Comparison of ENCODE assay signal across 1 cellular context in genomic region chr15:79091204-79091867, GRCh38.
TF ChIP-seq lines count a peak whose summit lies in the region.

No MANE protein-coding gene starts in this region.

TF ChIP-seq in H1, 55 proteins besides CTCF, POLR2A, EP300 and RAD21 (continued from another document):
- TF ChIP-seq GABPA (IDR thresholded peaks at IDR 0.05; ENCODE audit: borderline replicate concordance, insufficient read depth, low read length), result peak; percentile 46; the same call in 1 of the 2 replicates
- TF ChIP-seq SIX5 (IDR thresholded peaks at IDR 0.05; ENCODE audit: low read depth, low read length), result no peak
- TF ChIP-seq MAFK (IDR thresholded peaks at IDR 0.05; ENCODE audit: low read depth, low read length), result no peak
- 0 out of 2 replicates have a peak, but pooled peaks have one; percentile 44 for TF ChIP-seq RBBP5 (IDR thresholded peaks at IDR 0.05; ENCODE audit: borderline replicate concordance, low read depth, low read length)
